Comparison of ENCODE assay signal across 11 cellular contexts in genomic region chr13:30143671-30144400, GRCh38.
DNase-seq lines count a peak whose midpoint lies in the region; ATAC-seq and TF ChIP-seq lines count a peak whose summit lies in the region.
"Had no signal": no experiment of that assay in that cellular context is flagged by ENCODE, and none has a peak within 500 bp of the region (broad histone marks: within the 10 kb centered on the region; RNA-seq: fewer than 3 reads in every experiment).

No MANE protein-coding gene starts in this region.

- no peak for ATAC-seq in activated CD8-positive, alpha-beta T cell treated with anti-CD3 and anti-CD28 coated beads for 36 hours
- no peak for ATAC-seq in GM21360 (IDR thresholded peaks at IDR 0.05; ENCODE audit: unreplicated experiment)

- no peaks in the 10 kb centered on the region for H3K27me3 ChIP-seq in tibial artery
- H3K27me3 ChIP-seq: BE2C had no signal

- intact Hi-C loops in activated CD8-positive, alpha-beta T cell treated with anti-CD3 and anti-CD28 coated beads for 36 hours (cut with micrococcal nuclease): loop anchor here (10.0 kb wide), 1 partner anchor 651 kb away; no protein-coding TSS in a partner anchor
- intact Hi-C loops in tibial artery (cut with DNase I; ENCODE audit: low total_unique reads): no loop called here
- intact Hi-C loops in CD14-positive monocyte (cut with micrococcal nuclease): no loop called here

- peak overlapping the region; percentile 68 for H3K27ac Mint-ChIP-seq in activated T-cell treated with anti-CD3 and anti-CD28 coated beads, Interleukin-2, amount 50 U/mL, for 24 hours
- H3K27ac Mint-ChIP-seq in activated CD8-positive, alpha-beta T cell treated with anti-CD3 and anti-CD28 coated beads for 36 hours: peak overlapping the region; percentile 44
- H3K27ac Mint-ChIP-seq in CD14-positive monocyte: no peak overlapping the region

- no peak for TF ChIP-seq CTCF in activated CD8-positive, alpha-beta T cell treated with anti-CD3 and anti-CD28 coated beads for 36 hours (IDR thresholded peaks at IDR 0.05)
- TF ChIP-seq CTCF in fibroblast of the aortic adventitia (IDR thresholded peaks at IDR 0.05; ENCODE audit: insufficient read depth, low read length) (no peak), tibial artery (IDR thresholded peaks at IDR 0.05) (no peak), CD14-positive monocyte (IDR thresholded peaks at IDR 0.05) (no peak)

- no peaks in the 10 kb centered on the region for H3K36me3 ChIP-seq in tibial artery
- H3K36me3 ChIP-seq: BE2C had no signal

- DNase-seq in activated T-cell treated with anti-CD3 and anti-CD28 coated beads, Interleukin-2, amount 50 U/mL, for 24 hours: no peak
- DNase-seq in activated T-cell treated with anti-CD3 and anti-CD28 coated beads, Interleukin-2, amount 50 U/mL, for 1 hour: no peak
- peak; percentile 62 for DNase-seq in activated CD8-positive, alpha-beta T cell treated with anti-CD3 and anti-CD28 coated beads for 36 hours
- DNase-seq in fibroblast of the aortic adventitia (ENCODE audit: low read depth): peak; percentile 74
- DNase-seq in tibial artery: no peak
- no peak for DNase-seq in NCI-H2171 (lab: John Stamatoyannopoulos, UW)
- DNase-seq in CD14-positive monocyte (ENCODE audit: low spot score): no peak
- DNase-seq: NCI-H1694; stimulated activated CD4-positive, alpha-beta T cell treated with anti-CD3 and anti-CD28 coated beads, Interleukin-12 subunit alpha, Interleukin-12 subunit beta, amount 100 ng/mL, for 4 hours had no signal

- no peak overlapping the region for H3K4me3 Mint-ChIP-seq in activated T-cell treated with anti-CD3 and anti-CD28 coated beads, Interleukin-2, amount 50 U/mL, for 24 hours
- no peak overlapping the region for H3K4me3 Mint-ChIP-seq in activated CD8-positive, alpha-beta T cell treated with anti-CD3 and anti-CD28 coated beads for 36 hours
- H3K4me3 Mint-ChIP-seq in CD14-positive monocyte: no peak overlapping the region

- POLR2A ChIA-PET in activated CD8-positive, alpha-beta T cell treated with anti-CD3 and anti-CD28 coated beads for 36 hours (lab: Charles Lee): interaction anchor here (0.6 to 1.2 kb wide), 2 partner anchors 209 to 245 kb away, joined by 3 read pairs; no protein-coding TSS in a partner anchor

- H3K9me3 Mint-ChIP-seq in activated T-cell treated with anti-CD3 and anti-CD28 coated beads, Interleukin-2, amount 50 U/mL, for 24 hours: peaks cover 7% of the 10 kb centered on the region
- H3K9me3 Mint-ChIP-seq in activated CD8-positive, alpha-beta T cell treated with anti-CD3 and anti-CD28 coated beads for 36 hours: peaks cover 3% of the 10 kb centered on the region
- H3K9me3 Mint-ChIP-seq in CD14-positive monocyte: peaks cover 6 to 12% (median 8%) of the 10 kb centered on the region in 7 donors

- H3K27me3 Mint-ChIP-seq in activated T-cell treated with anti-CD3 and anti-CD28 coated beads, Interleukin-2, amount 50 U/mL, for 24 hours: no peaks in the 10 kb centered on the region
- no peaks in the 10 kb centered on the region for H3K27me3 Mint-ChIP-seq in activated CD8-positive, alpha-beta T cell treated with anti-CD3 and anti-CD28 coated beads for 36 hours
- H3K27me3 Mint-ChIP-seq in CD14-positive monocyte (ENCODE audit: low read depth in 3 of 3): no peaks in the 10 kb centered on the region

- H3K4me3 ChIP-seq in fibroblast of the aortic adventitia (ENCODE audit: low read depth, low read length) (no peak overlapping the region), tibial artery (no peak overlapping the region)

- CTCF ChIA-PET in activated CD8-positive, alpha-beta T cell treated with anti-CD3 and anti-CD28 coated beads for 36 hours (lab: Charles Lee): interaction anchor here (1.6 to 6.0 kb wide), 3 partner anchors 11 to 228 kb away, joined by 4 to 102 read pairs (median 6); no protein-coding TSS in a partner anchor

- H3K9me3 ChIP-seq in tibial artery: peaks cover 0 to 3% (median 0%) of the 10 kb centered on the region in 3 donors
- H3K9me3 ChIP-seq: BE2C had no signal

- peaks cover 0 to 21% (median 10%) of the 10 kb centered on the region in 4 donors for H3K4me1 ChIP-seq in tibial artery

- peaks cover 3% of the 10 kb centered on the region for H3K36me3 Mint-ChIP-seq in activated T-cell treated with anti-CD3 and anti-CD28 coated beads, Interleukin-2, amount 50 U/mL, for 24 hours (ENCODE audit: low read depth)
- H3K36me3 Mint-ChIP-seq in activated CD8-positive, alpha-beta T cell treated with anti-CD3 and anti-CD28 coated beads for 36 hours (ENCODE audit: low read depth): no peaks in the 10 kb centered on the region
- no peaks in the 10 kb centered on the region for H3K36me3 Mint-ChIP-seq in CD14-positive monocyte

- H3K27ac ChIP-seq in tibial artery: peak overlapping the region; percentile 3 to 16

- peaks cover 78% of the 10 kb centered on the region for H3K4me1 Mint-ChIP-seq in activated T-cell treated with anti-CD3 and anti-CD28 coated beads, Interleukin-2, amount 50 U/mL, for 24 hours (ENCODE audit: low read depth)
- peaks cover 58% of the 10 kb centered on the region for H3K4me1 Mint-ChIP-seq in activated CD8-positive, alpha-beta T cell treated with anti-CD3 and anti-CD28 coated beads for 36 hours (ENCODE audit: low read depth)
- H3K4me1 Mint-ChIP-seq in CD14-positive monocyte: no peaks in the 10 kb centered on the region

Comparison
In these comparisons a context has a peak if more than half of its experiments do, and no peak if none do; other contexts are left out.
1. DNase-seq: peak in activated CD8-positive, alpha-beta T cell treated with anti-CD3 and anti-CD28 coated beads for 36 hours (single experiment) and fibroblast of the aortic adventitia (single experiment); none in activated T-cell treated with anti-CD3 and anti-CD28 coated beads, Interleukin-2, amount 50 U/mL, for 24 hours (single experiment), activated T-cell treated with anti-CD3 and anti-CD28 coated beads, Interleukin-2, amount 50 U/mL, for 1 hour (single experiment), tibial artery (0 of 2), NCI-H2171 (single experiment) and CD14-positive monocyte (single experiment).
2. H3K27ac Mint-ChIP-seq: peak in activated T-cell treated with anti-CD3 and anti-CD28 coated beads, Interleukin-2, amount 50 U/mL, for 24 hours (single experiment) and activated CD8-positive, alpha-beta T cell treated with anti-CD3 and anti-CD28 coated beads for 36 hours (single experiment); none in CD14-positive monocyte (0 of 7).